34 cellular contexts compared by ENCODE assay signal in genomic region chr5:18517641-18518380, GRCh38.
"Had no signal": no experiment of that assay in that cellular context is flagged by ENCODE, and none has a peak within 500 bp of the region (broad histone marks: within the 10 kb centered on the region; RNA-seq: fewer than 3 reads in every experiment).

No MANE protein-coding gene starts in this region.

- H3K4me3 ChIP-seq: MG63 had no signal

- DNase-seq: Karpas-422, Kasumi-1, MG63, MM.1S, MV-4-11, NCI-H1048, NCI-H1092, NCI-H1092 treated with DMSO at 0.1 percent for 48 hours, NCI-H1105, NCI-H1105 treated with DMSO at 0.1 percent for 48 hours, NCI-H1417, NCI-H1417 treated with DMSO at 0.1 percent for 48 hours, NCI-H1436, NCI-H1436 treated with DMSO at 0.1 percent for 48 hours, NCI-H146, NCI-H1694, NCI-H1694 treated with DMSO at 0.1 percent for 48 hours, NCI-H187, NCI-H187 treated with DMSO at 0.1 percent for 48 hours, NCI-H1930, NCI-H2029, NCI-H2029 treated with DMSO at 0.1 percent for 48 hours, NCI-H2081, NCI-H2081 treated with DMSO at 0.1 percent for 48 hours, NCI-H2107, NCI-H2171, NCI-H2171 treated with DMSO at 0.1 percent for 48 hours, NCI-H2227 treated with DMSO at 0.1 percent for 48 hours, NCI-H226, NCI-H345, NCI-H446, NCI-H446 treated with DMSO at 0.1 percent for 48 hours, NCI-H510A, NCI-H510A treated with DMSO at 0.1 percent for 48 hours had no signal

- H3K27me3 ChIP-seq: MG63 had no signal

- H3K36me3 ChIP-seq: MG63 had no signal

- H3K9me3 ChIP-seq: MG63 had no signal
